ENCODE assay signal across 1 cellular context in genomic region chr10:122675278-122675677, GRCh38.
TF ChIP-seq lines count a peak whose summit lies in the region.

No MANE protein-coding gene starts in this region.

TF ChIP-seq in GM23338, 12 proteins besides CTCF, POLR2A, EP300 and RAD21 (continued from another document):
- TF ChIP-seq ZNF462 (CRISPR knock-in tag; IDR thresholded peaks at IDR 0.05) (no peak), CREB1 (CRISPR knock-in tag; IDR thresholded peaks at IDR 0.05; ENCODE audit: low read depth) (no peak), POLR2AphosphoS5 (IDR thresholded peaks at IDR 0.05; ENCODE audit: low read depth) (no peak)
TF ChIP-seq in GM23338: peak in this region for 0.
